ENCODE assay signal across 10 cellular contexts in the genomic region with DNA sequence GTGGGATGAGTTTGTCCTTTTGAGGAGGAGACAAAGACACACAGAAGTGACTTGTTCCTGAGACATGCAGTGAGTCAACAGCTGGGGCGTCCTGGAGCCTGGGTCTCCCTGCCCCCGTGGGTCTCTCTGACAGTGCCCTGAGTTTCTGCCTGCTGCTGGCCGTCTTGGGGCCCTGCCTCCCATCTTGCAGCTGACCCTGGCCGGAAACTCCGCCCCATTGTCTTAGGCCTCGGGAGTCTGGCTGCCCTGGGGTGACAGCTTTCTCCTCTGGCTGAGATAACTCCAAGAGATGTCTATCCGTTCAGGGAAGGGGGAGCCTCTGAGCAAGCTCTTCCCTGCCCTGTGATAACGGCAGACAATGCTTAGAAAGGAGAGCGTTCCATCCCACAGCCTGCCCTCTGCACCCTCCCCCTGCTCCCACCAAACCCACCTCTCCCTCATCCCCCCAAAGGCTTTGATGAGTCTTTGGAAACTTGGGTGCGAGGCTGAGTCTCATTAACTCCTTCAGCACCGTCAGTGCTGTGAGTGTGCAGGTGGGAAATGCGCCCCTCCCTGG.
A peak's percentile ranks its signal among the peaks of the same experiment; 100 is the strongest.
DNase-seq lines count a peak whose midpoint lies in the region; ATAC-seq and TF ChIP-seq lines count a peak whose summit lies in the region.
"Had no signal": no experiment of that assay in that cellular context is flagged by ENCODE, and none has a peak within 500 bp of the region (broad histone marks: within the 10 kb centered on the region; RNA-seq: fewer than 3 reads in every experiment).

No MANE protein-coding gene starts in this region.

- POLR2A ChIA-PET in PC-3 (lab: Charles Lee; ENCODE audit: unreplicated experiment): interaction anchor here (0.5 kb wide), 1 partner anchor 10 kb away, joined by 3 read pairs; no protein-coding TSS in a partner anchor

- peak; percentile 85 for ATAC-seq in PC-3
- peak; percentile 20 to 25 for ATAC-seq in lower lobe of right lung
- ATAC-seq in HG03135 (IDR thresholded peaks at IDR 0.05; ENCODE audit: unreplicated experiment): no peak

- H3K4me2 ChIP-seq in PC-3 (ENCODE audit: low read length): peak overlapping the region; percentile 77

- H3F3A ChIP-seq in PC-3 (ENCODE audit: low read length, unreplicated experiment): no peaks in the 10 kb centered on the region

- no peaks in the 10 kb centered on the region for H3K36me3 ChIP-seq in PC-3 (ENCODE audit: low read depth, low read length)
- H3K36me3 ChIP-seq in lower lobe of right lung: no peaks in the 10 kb centered on the region

- H3K9ac ChIP-seq in PC-3 (ENCODE audit: low read length): peak overlapping the region; percentile 44

- no peaks in the 10 kb centered on the region for H4K20me1 ChIP-seq in PC-3 (ENCODE audit: low read length)

- DNase-seq in AG08395 (ENCODE audit: low spot score) (peak; percentile 92), PC-3 (peak; percentile 93), epithelial cell of esophagus (ENCODE audit: low read depth) (peak; percentile 60), lower lobe of right lung (no peak), NCI-H774 (lab: John Stamatoyannopoulos, UW) (no peak), NCI-H69 (lab: John Stamatoyannopoulos, UW) (no peak), NCI-H1930 (lab: John Stamatoyannopoulos, UW) (no peak)

- H3K4me3 ChIP-seq in PC-3 (ENCODE audit: low read length) (peak overlapping the region; percentile 37; the same call in 1 of the 2 replicates), epithelial cell of esophagus (ENCODE audit: low read length) (no peak overlapping the region), lower lobe of right lung (no peak overlapping the region)

- TF ChIP-seq CTCF in PC-3 (conservative IDR thresholded peaks at IDR 0.05; ENCODE audit: low read depth, low read length): peak; percentile 29; the same call in 1 of the 2 replicates
- TF ChIP-seq CTCF in epithelial cell of esophagus (IDR thresholded peaks at IDR 0.05; ENCODE audit: insufficient read depth, low read depth, low read length, missing control alignments): no peak
- peak; percentile 12 for TF ChIP-seq CTCF in lower lobe of right lung (IDR thresholded peaks at IDR 0.05)

- H3K9me2 ChIP-seq in PC-3 (replicated peaks; ENCODE audit: low read length): no peaks in the 10 kb centered on the region

- intact Hi-C loops in PC-3 (cut with micrococcal nuclease) (no loop called here), lower lobe of right lung (cut with DNase I) (no loop called here)

- peak overlapping the region; percentile 75 for H2AFZ ChIP-seq in PC-3 (ENCODE audit: low read length)

- H3K79me2 ChIP-seq in PC-3 (ENCODE audit: low read length): no peaks in the 10 kb centered on the region

- CTCF ChIA-PET in PC-3 (lab: Charles Lee): interaction anchor here (0.7 to 1.1 kb wide), 3 partner anchors 79 to 100 kb away, joined by 3 to 4 read pairs (median 3); no protein-coding TSS in a partner anchor

- H3K4me1 ChIP-seq in PC-3 (ENCODE audit: insufficient read depth, low read length) (peaks cover 55% of the 10 kb centered on the region), lower lobe of right lung (peaks cover 52% of the 10 kb centered on the region)

- no TSS peak for BruUV-seq in PC-3 (replicated peaks; lab: Mats Ljungman, UMichigan)

- H3K27ac ChIP-seq in PC-3 (ENCODE audit: low read length) (peak overlapping the region; percentile 86), lower lobe of right lung (peak overlapping the region; percentile 61)
- H3K27ac ChIP-seq: C4-2B, HL-60 had no signal

- no peaks in the 10 kb centered on the region for H3K9me3 ChIP-seq in PC-3 (ENCODE audit: low read length)
- H3K9me3 ChIP-seq in lower lobe of right lung: no peaks in the 10 kb centered on the region

- H3K27me3 ChIP-seq in PC-3 (ENCODE audit: low read length) (no peaks in the 10 kb centered on the region), lower lobe of right lung (ENCODE audit: low read depth) (peaks cover 4% of the 10 kb centered on the region)

Comparison
In these comparisons a context has a peak if more than half of its experiments do, and no peak if none do; other contexts are left out.
1. DNase-seq: peak in AG08395 (single experiment), PC-3 (single experiment) and epithelial cell of esophagus (single experiment); none in lower lobe of right lung (single experiment), NCI-H774 (single experiment), NCI-H69 (single experiment) and NCI-H1930 (0 of 2).